Comparison of ENCODE assay signal across 9 cellular contexts in the genomic region with DNA sequence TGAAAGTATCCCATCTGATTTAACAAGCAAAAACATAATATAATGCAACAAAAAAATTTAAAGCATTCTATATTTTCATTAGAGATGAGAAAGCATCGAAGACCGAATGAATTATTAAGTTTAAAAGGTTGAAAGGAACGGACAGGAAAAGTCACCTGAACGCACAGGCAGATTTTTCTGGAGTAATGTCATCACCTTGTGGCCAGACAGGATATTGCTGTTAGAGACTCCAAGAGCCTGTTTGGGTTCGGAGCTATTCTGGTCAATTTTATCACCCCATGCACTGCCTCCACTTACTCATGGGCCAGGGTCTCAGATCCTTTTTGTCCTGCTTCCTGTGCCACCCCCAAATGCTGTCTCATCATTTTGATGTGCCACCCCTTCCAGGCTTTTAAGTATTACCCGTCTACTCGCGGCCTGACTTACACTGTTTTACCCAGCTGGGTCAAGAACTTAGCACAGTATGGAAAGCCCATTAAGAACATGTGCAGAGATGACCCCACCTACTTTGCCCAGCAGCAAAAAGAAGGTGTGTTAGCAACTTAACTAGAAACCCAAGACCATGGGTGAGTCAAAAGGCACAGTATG. TPM values are rescaled to one million over a fixed set of nuclear protein-coding genes. Genes with fewer than 3 reads are reported as not detected.
DNase-seq lines count a peak whose midpoint lies in the region; ATAC-seq and TF ChIP-seq lines count a peak whose summit lies in the region.
"Had no signal": no experiment of that assay in that cellular context is flagged by ENCODE, and none has a peak within 500 bp of the region (broad histone marks: within the 10 kb centered on the region; RNA-seq: fewer than 3 reads in every experiment).

No MANE protein-coding gene starts in this region.

- intact Hi-C loops in posterior vena cava (cut with DNase I), result no loop called here

- peak in 1 of 2 donors; percentile 68 for ATAC-seq in natural killer cell treated with Interleukin-12 subunit alpha and Interleukin-12 subunit beta and Interleukin-15 and Interleukin-18, amount 100 ng/mL, for 72 hours
- ATAC-seq in GM21423 (IDR thresholded peaks at IDR 0.05; ENCODE audit: unreplicated experiment), result no peak

- DNase-seq in DMS 273 treated with DMSO at 0.1 percent for 48 hours (lab: John Stamatoyannopoulos, UW), result peak; percentile 24
- DNase-seq in HCEC 1CT, result peak; percentile 23
- DNase-seq in NCI-H446 treated with DMSO at 0.1 percent for 48 hours (lab: John Stamatoyannopoulos, UW), result peak; percentile 11
- peak; percentile 44 to 51 for DNase-seq in activated CD4-positive, alpha-beta T cell treated with anti-CD3 and anti-CD28 coated beads, Interleukin-2, amount 50 U/mL, for 48 hours
- DNase-seq in erythroblast (lab: John Stamatoyannopoulos, UW), result peak; percentile 52 to 68
- peak; percentile 73 for DNase-seq in natural killer cell treated with Interleukin-12 subunit alpha and Interleukin-12 subunit beta and Interleukin-15 and Interleukin-18, amount 100 ng/mL, for 72 hours (ENCODE audit: low spot score)
- DNase-seq in posterior vena cava (ENCODE audit: low spot score), result no peak

- no peak overlapping the region for H3K27ac Mint-ChIP-seq in natural killer cell treated with Interleukin-12 subunit alpha and Interleukin-12 subunit beta and Interleukin-15 and Interleukin-18, amount 100 ng/mL, for 72 hours

- no peaks in the 10 kb centered on the region for H3K9me3 Mint-ChIP-seq in natural killer cell treated with Interleukin-12 subunit alpha and Interleukin-12 subunit beta and Interleukin-15 and Interleukin-18, amount 100 ng/mL, for 72 hours

- no peak for TF ChIP-seq POLR2A in erythroblast (IDR thresholded peaks at IDR 0.05; ENCODE audit: low read length)

- no peaks in the 10 kb centered on the region for H3K4me1 Mint-ChIP-seq in natural killer cell treated with Interleukin-12 subunit alpha and Interleukin-12 subunit beta and Interleukin-15 and Interleukin-18, amount 100 ng/mL, for 72 hours (ENCODE audit: low read depth in 2 of 2)

- peaks cover 4 to 8% of the 10 kb centered on the region in 2 donors for H3K27me3 Mint-ChIP-seq in natural killer cell treated with Interleukin-12 subunit alpha and Interleukin-12 subunit beta and Interleukin-15 and Interleukin-18, amount 100 ng/mL, for 72 hours

- H3K4me3 Mint-ChIP-seq in natural killer cell treated with Interleukin-12 subunit alpha and Interleukin-12 subunit beta and Interleukin-15 and Interleukin-18, amount 100 ng/mL, for 72 hours, result no peak overlapping the region

- no peaks in the 10 kb centered on the region for H3K36me3 Mint-ChIP-seq in natural killer cell treated with Interleukin-12 subunit alpha and Interleukin-12 subunit beta and Interleukin-15 and Interleukin-18, amount 100 ng/mL, for 72 hours

RNA-seq across cellular contexts. Expression of a gene that starts 27.3 kb away (rescaled TPM):
- not detected for total RNA-seq in natural killer cell treated with Interleukin-12 subunit alpha and Interleukin-12 subunit beta and Interleukin-15 and Interleukin-18, amount 100 ng/mL, for 72 hours
- total RNA-seq in posterior vena cava, result not detected
- total RNA-seq: activated CD8-positive, alpha-beta memory T cell treated with anti-CD3 and anti-CD28 coated beads for 36 hours had no signal

RNA-seq across cellular contexts. Expression of a gene that starts 49.0 kb away (rescaled TPM):
- total RNA-seq in natural killer cell treated with Interleukin-12 subunit alpha and Interleukin-12 subunit beta and Interleukin-15 and Interleukin-18, amount 100 ng/mL, for 72 hours, result not detected
- total RNA-seq in posterior vena cava, result not detected
- total RNA-seq: activated CD8-positive, alpha-beta memory T cell treated with anti-CD3 and anti-CD28 coated beads for 36 hours had no signal

RNA-seq across cellular contexts. Expression of a gene that starts 54.2 kb away (rescaled TPM):
- not detected for total RNA-seq in natural killer cell treated with Interleukin-12 subunit alpha and Interleukin-12 subunit beta and Interleukin-15 and Interleukin-18, amount 100 ng/mL, for 72 hours
- total RNA-seq in posterior vena cava, result under 1 TPM in 1 of 2 donors, not detected in 1; 0.65 TPM
- total RNA-seq: activated CD8-positive, alpha-beta memory T cell treated with anti-CD3 and anti-CD28 coated beads for 36 hours had no signal
